1 cellular context compared by ENCODE assay signal in genomic region chr1:183022202-183023145, GRCh38.
A peak's percentile ranks its signal among the peaks of the same experiment; 100 is the strongest.
TF ChIP-seq lines count a peak whose summit lies in the region.

No MANE protein-coding gene starts in this region.

TF ChIP-seq in H1, 55 proteins besides CTCF, POLR2A, EP300 and RAD21 (continued from another document):
- peak; percentile 53 for TF ChIP-seq ASH2L (IDR thresholded peaks at IDR 0.05; ENCODE audit: low read length)
- peak; percentile 67 for TF ChIP-seq TBP (IDR thresholded peaks at IDR 0.05; ENCODE audit: low read depth, low read length)
TF ChIP-seq in H1: peak in this region for 11.
